ENCODE assay signal across 17 cellular contexts in the genomic region with DNA sequence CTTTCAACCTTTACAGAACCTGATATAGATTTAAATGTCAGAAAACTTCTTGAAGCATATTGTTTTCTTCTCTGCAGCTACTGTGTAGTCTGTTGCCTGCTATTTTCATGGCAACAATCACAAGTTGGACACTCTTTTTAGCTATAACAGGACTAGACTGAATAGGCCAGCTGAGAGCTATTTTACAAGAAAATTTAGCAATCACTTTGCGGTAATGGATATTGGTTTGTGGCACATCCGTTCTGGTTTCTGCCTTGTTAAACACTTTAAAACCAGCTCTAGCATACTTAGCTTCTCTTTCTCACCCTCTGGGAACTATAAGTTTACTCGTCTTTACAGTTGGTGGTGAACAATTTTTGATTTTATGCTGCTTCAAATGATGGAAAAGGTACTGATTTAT.
DNase-seq lines count a peak whose midpoint lies in the region; TF ChIP-seq lines count a peak whose summit lies in the region.
"Had no signal": no experiment of that assay in that cellular context is flagged by ENCODE, and none has a peak within 500 bp of the region (broad histone marks: within the 10 kb centered on the region; RNA-seq: fewer than 3 reads in every experiment).

No MANE protein-coding gene starts in this region.

- H3K4me1 ChIP-seq in GM23248 (ENCODE audit: insufficient read depth): no peaks in the 10 kb centered on the region
- H3K4me1 ChIP-seq: Peyer's patch had no signal

- H3K36me3 ChIP-seq in GM23248 (ENCODE audit: low read depth): no peaks in the 10 kb centered on the region
- H3K36me3 ChIP-seq: Peyer's patch had no signal

- in situ Hi-C loops in GM23248 (cut with MboI): loop anchor here (10.0 kb wide), 2 partner anchors 125 to 215 kb away; a partner anchor contains a TSS

- no peak for TF ChIP-seq POLR2A in NB4 (IDR thresholded peaks at IDR 0.05; ENCODE audit: extremely low read depth, insufficient read length)

- H2AFZ ChIP-seq in GM23248: peak overlapping the region; percentile 22; the same call in 1 of the 2 replicates

- H3K27me3 ChIP-seq in GM23248 (replicated peaks; ENCODE audit: insufficient read depth): no peaks in the 10 kb centered on the region
- H3K27me3 ChIP-seq: Peyer's patch had no signal

- TF ChIP-seq CTCF in NB4 (IDR thresholded peaks at IDR 0.05; ENCODE audit: low read depth, low read length) (no peak), foreskin fibroblast (IDR thresholded peaks at IDR 0.05; ENCODE audit: low read depth, low read length) (no peak)

- no peak overlapping the region for H3K27ac ChIP-seq in GM23248
- H3K27ac ChIP-seq: C4-2B, Peyer's patch had no signal

- no peak overlapping the region for H3K4me2 ChIP-seq in GM23248 (ENCODE audit: unreplicated experiment)

- H3K9me2 ChIP-seq in GM23248 (ENCODE audit: insufficient read depth): no peaks in the 10 kb centered on the region

- no peaks in the 10 kb centered on the region for H3K9me3 ChIP-seq in GM23248 (ENCODE audit: low read depth)
- H3K9me3 ChIP-seq: Peyer's patch had no signal

- DNase-seq in GM23248 (no peak), NB4 (ENCODE audit: low read depth) (peak; percentile 86), SIG-M5 (lab: John Stamatoyannopoulos, UW) (peak; percentile 16), myocyte (ENCODE audit: low read depth) (peak; percentile 8), iPS-NIHi11 (ENCODE audit: low spot score) (no peak), foreskin fibroblast (no peak), cardiac septum (ENCODE audit: low spot score) (no peak)
- DNase-seq: H9, NCI-H1048, NCI-H1436, NCI-H1930, NCI-H226, NCI-H524, NCI-H82, Peyer's patch, Right ventricle myocardium superior had no signal

- WGBS in GM23248 (ENCODE audit: low coverage in 1 of 2, low lambda C conversion rate in 2 of 2, missing lambda C conversion rate in 2 of 2), 2 experiments: 69 to 71% methylated on average over 3 of the region's 3 CpGs

- no peaks in the 10 kb centered on the region for H4K20me1 ChIP-seq in GM23248 (ENCODE audit: insufficient read depth)

- H3F3A ChIP-seq in GM23248 (ENCODE audit: insufficient read depth): no peaks in the 10 kb centered on the region

- H3K9ac ChIP-seq in GM23248: no peak overlapping the region

- intact Hi-C loops in cardiac septum (cut with DNase I): no loop called here

- H3K79me2 ChIP-seq in GM23248 (ENCODE audit: insufficient read depth): no peaks in the 10 kb centered on the region

- H3K4me3 ChIP-seq in GM23248 (no peak overlapping the region), NB4 (ENCODE audit: low read depth, low read length) (no peak overlapping the region), foreskin fibroblast (ENCODE audit: low read depth in 1 of 2, low read length in 2 of 2) (no peak overlapping the region)
- H3K4me3 ChIP-seq: Peyer's patch had no signal

Comparison
In these comparisons a context has a peak if more than half of its experiments do, and no peak if none do; other contexts are left out.
1. DNase-seq: peak in NB4 (single experiment), SIG-M5 (single experiment) and myocyte (single experiment); none in GM23248 (single experiment), iPS-NIHi11 (single experiment), foreskin fibroblast (0 of 2) and cardiac septum (single experiment).